Comparison of ENCODE assay signal across 1 cellular context in genomic region chr5:64518784-64519183, GRCh38.
TF ChIP-seq lines count a peak whose summit lies in the region.

No MANE protein-coding gene starts in this region.

TF ChIP-seq in GM12878, 131 proteins besides CTCF, POLR2A, EP300 and RAD21 (continued from another document):
- TF ChIP-seq PRDM15 (CRISPR knock-in tag; IDR thresholded peaks at IDR 0.05), result no peak
- TF ChIP-seq RELB (IDR thresholded peaks at IDR 0.05; ENCODE audit: low read depth), result no peak
TF ChIP-seq in GM12878: peak in this region for 0.
